8 cellular contexts compared by ENCODE assay signal in the genomic region with DNA sequence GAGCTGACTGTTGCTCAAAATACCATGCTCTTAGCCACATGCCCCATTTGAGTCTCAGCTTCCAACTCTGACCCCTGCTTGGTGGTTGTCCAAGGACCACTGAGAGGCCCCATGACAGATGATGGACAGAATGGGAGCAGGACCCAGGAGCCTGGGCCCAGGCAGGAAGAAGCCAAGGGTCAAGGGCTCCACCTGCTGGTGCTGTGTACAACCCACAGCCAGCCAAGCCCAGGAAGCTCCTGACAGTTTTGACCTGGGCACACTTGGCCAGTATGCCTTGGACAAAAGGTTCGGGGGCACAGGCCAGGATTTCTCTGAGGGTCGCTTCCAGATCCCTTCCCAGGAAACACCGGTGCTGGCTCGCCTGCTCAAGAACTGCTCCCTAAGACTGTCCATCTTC. TPM values are rescaled to one million over a fixed set of nuclear protein-coding genes. Genes with fewer than 3 reads are reported as not detected.
DNase-seq lines count a peak whose midpoint lies in the region; ATAC-seq and TF ChIP-seq lines count a peak whose summit lies in the region.
"Not testable (repeated sequence)": the region's sequence is repeated elsewhere in the genome, so short reads cannot be mapped to it uniquely, and the experiment has no call there.

No MANE protein-coding gene starts in this region.

- TF ChIP-seq EP300 in tibial nerve (IDR thresholded peaks at IDR 0.05), result not testable (repeated sequence)

- no CpG with 5 or more reads among the region's 4 CpGs for WGBS in liver
- 40% methylated on average over 1 of the region's 4 CpGs for WGBS in smooth muscle cell (ENCODE audit: low lambda C conversion rate)
- no CpG with 5 or more reads among the region's 4 CpGs for WGBS in tibial nerve, 2 donors

- not testable (repeated sequence) for H3K79me2 ChIP-seq in smooth muscle cell (ENCODE audit: low read depth)

- intact Hi-C loops in activated B cell treated with CpG ODN at 0.5 μM for 24 hours (cut with micrococcal nuclease), result not testable (repeated sequence)

- not testable (repeated sequence) for H3K36me3 Mint-ChIP-seq in activated B cell treated with CpG ODN at 0.5 μM for 24 hours (ENCODE audit: low read depth)

- H3K4me3 Mint-ChIP-seq in activated B cell treated with CpG ODN at 0.5 μM for 24 hours, result not testable (repeated sequence)

- CTCF ChIA-PET in activated B cell treated with CpG ODN at 0.5 μM for 24 hours (lab: Charles Lee), result not testable (repeated sequence)

- H4K20me1 ChIP-seq in smooth muscle cell (ENCODE audit: low read depth), result not testable (repeated sequence)

- H3K9me3 ChIP-seq in liver (ENCODE audit: control insufficient read depth in 4 of 4, low read length in 3 of 4); smooth muscle cell (replicated peaks; ENCODE audit: low read depth); tibial nerve: not testable (repeated sequence)

- not testable (repeated sequence) for H3K4me3 ChIP-seq in epithelial cell of esophagus (ENCODE audit: low read length); liver (ENCODE audit: low read depth in 1 of 3, low read length in 3 of 3); smooth muscle cell; tibial nerve

- not testable (repeated sequence) for H3K4me1 ChIP-seq in liver (ENCODE audit: control insufficient read depth in 4 of 4, insufficient read depth in 4 of 4, low read length in 3 of 4); smooth muscle cell (ENCODE audit: low read depth); tibial nerve

- not testable (repeated sequence) for H3F3A ChIP-seq in smooth muscle cell (ENCODE audit: low read depth)

- not testable (repeated sequence) for H3K9ac ChIP-seq in liver (ENCODE audit: low read depth in 1 of 2, low read length in 2 of 2); smooth muscle cell (ENCODE audit: low read depth)

- not testable (repeated sequence) for H3K4me2 ChIP-seq in smooth muscle cell

- H3K27ac ChIP-seq in liver (ENCODE audit: low read depth in 1 of 2, low read length in 2 of 2); smooth muscle cell (ENCODE audit: low read depth); tibial nerve: not testable (repeated sequence)

- not testable (repeated sequence) for TF ChIP-seq POLR2A in tibial nerve (IDR thresholded peaks at IDR 0.05)

- H3K27ac Mint-ChIP-seq in activated B cell treated with CpG ODN at 0.5 μM for 24 hours, result not testable (repeated sequence)

- POLR2A ChIA-PET in activated B cell treated with CpG ODN at 0.5 μM for 24 hours (lab: Charles Lee), result not testable (repeated sequence)

- TF ChIP-seq RAD21 in liver (IDR thresholded peaks at IDR 0.05), result peak in 1 of 2 donors; percentile 51

- ATAC-seq in HG02798 (IDR thresholded peaks at IDR 0.05; ENCODE audit: poor library complexity, unreplicated experiment) (peak; percentile 60), activated B cell treated with CpG ODN at 0.5 μM for 24 hours (ENCODE audit: low read depth) (peak; percentile 44)

- H3K4me1 Mint-ChIP-seq in activated B cell treated with CpG ODN at 0.5 μM for 24 hours, result not testable (repeated sequence)

- DNase-seq in activated B cell treated with CpG ODN at 0.5 μM for 24 hours, result peak; percentile 55
- peak; percentile 34 for DNase-seq in activated gamma-delta T cell treated with Interleukin-2 at 50 U/mL for 16 hours
- not testable (repeated sequence) for DNase-seq in epithelial cell of esophagus (ENCODE audit: low read depth); smooth muscle cell (lab: John Stamatoyannopoulos, UW; ENCODE audit: unreplicated experiment)
- DNase-seq in tibial nerve (ENCODE audit: low spot score in 2 of 2), result peak in 1 of 2 donors; percentile 14

- not testable (repeated sequence) for H2AFZ ChIP-seq in smooth muscle cell (ENCODE audit: low read depth)

- not testable (repeated sequence) for H3K27me3 Mint-ChIP-seq in activated B cell treated with CpG ODN at 0.5 μM for 24 hours

- not testable (repeated sequence) for H3K9me3 Mint-ChIP-seq in activated B cell treated with CpG ODN at 0.5 μM for 24 hours

- H3K36me3 ChIP-seq in liver (ENCODE audit: control insufficient read depth in 4 of 4, insufficient read depth in 3 of 4, low read depth in 1 of 4, low read length in 3 of 4); smooth muscle cell (ENCODE audit: low read depth); tibial nerve: not testable (repeated sequence)

- peak; percentile 39; the same call in 2 of the 3 replicates for TF ChIP-seq CTCF in GM12872 (IDR thresholded peaks at IDR 0.05; ENCODE audit: insufficient read depth, low read depth, low read length)
- not testable (repeated sequence) for TF ChIP-seq CTCF in activated B cell treated with CpG ODN at 0.5 μM for 24 hours (IDR thresholded peaks at IDR 0.05)
- peak; percentile 45 for TF ChIP-seq CTCF in epithelial cell of esophagus (IDR thresholded peaks at IDR 0.05; ENCODE audit: insufficient read depth, low read depth, low read length, missing control alignments)
- peak; percentile 35 for TF ChIP-seq CTCF in liver (IDR thresholded peaks at IDR 0.05; ENCODE audit: low read depth, low read length, missing input control)
- TF ChIP-seq CTCF in smooth muscle cell (IDR thresholded peaks at IDR 0.05; ENCODE audit: borderline replicate concordance, insufficient read depth, poor library complexity, severe bottlenecking), result peak; percentile 34
- peak in 3 of 5 experiments; percentile 17 to 32 (median 20) for TF ChIP-seq CTCF in tibial nerve (IDR thresholded peaks at IDR 0.05)

- H3K27me3 ChIP-seq in liver (ENCODE audit: control insufficient read depth in 4 of 4, insufficient read depth in 4 of 4, low read length in 3 of 4); smooth muscle cell (ENCODE audit: low read depth); tibial nerve: not testable (repeated sequence)

RNA-seq across cellular contexts. Expression of a gene that starts 15.0 kb away (rescaled TPM):
- total RNA-seq in activated B cell treated with CpG ODN at 0.5 μM for 24 hours (31.5 and 39.2 TPM in 2 replicates), liver (1 to 10 TPM; 4.4 to 6.5 TPM), smooth muscle cell (not detected in 2 replicates), tibial nerve (1 to 10 TPM; 4.6 to 7.5 (median 5.8) TPM)
- polyA plus RNA-seq in liver (1 to 10 TPM; 1.2 to 6.0 TPM), smooth muscle cell (0.30 TPM in 1 of 2 replicates, not detected in the other)

RNA-seq across cellular contexts. Expression of a gene that starts 27.2 kb away (rescaled TPM):
- total RNA-seq in activated B cell treated with CpG ODN at 0.5 μM for 24 hours, result 13.3 and 13.9 TPM in 2 replicates
- total RNA-seq in liver, result 10 to 100 TPM in 1 of 2 donors, 1 to 10 TPM in 1; 5.2 to 25.0 TPM
- polyA plus RNA-seq in liver, result 10 to 100 TPM in 1 of 2 donors, 1 to 10 TPM in 1; 5.3 to 17.6 TPM
- total RNA-seq in smooth muscle cell, result 10.0 and 14.2 TPM in 2 replicates
- 8.2 and 16.0 TPM in 2 replicates for polyA plus RNA-seq in smooth muscle cell
- 10 to 100 TPM in 1 of 4 donors, 1 to 10 TPM in 3; 1.3 to 11.8 (median 3.8) TPM for total RNA-seq in tibial nerve
